Comparison of ENCODE assay signal across 17 cellular contexts in genomic region chr10:28410420-28411135, GRCh38.
DNase-seq lines count a peak whose midpoint lies in the region; ATAC-seq, FAIRE-seq and TF ChIP-seq lines count a peak whose summit lies in the region.
"Had no signal": no experiment of that assay in that cellular context is flagged by ENCODE, and none has a peak within 500 bp of the region (broad histone marks: within the 10 kb centered on the region; RNA-seq: fewer than 3 reads in every experiment).

No MANE protein-coding gene starts in this region.

- peaks cover 29% of the 10 kb centered on the region for H3K9me3 Mint-ChIP-seq in GM23338
- H3K9me3 Mint-ChIP-seq in T-cell: peaks cover 0 to 6% (median 2%) of the 10 kb centered on the region in 3 donors
- H3K9me3 Mint-ChIP-seq: activated T-cell treated with anti-CD3 and anti-CD28 coated beads, Interleukin-2, amount 50 U/mL, for 24 hours had no signal

- H2AFZ ChIP-seq in GM23338 (no peak overlapping the region), hepatocyte (no peak overlapping the region)

- no peak overlapping the region for H3K4me3 Mint-ChIP-seq in GM23338
- no peak overlapping the region for H3K4me3 Mint-ChIP-seq in T-cell
- H3K4me3 Mint-ChIP-seq: activated T-cell treated with anti-CD3 and anti-CD28 coated beads, Interleukin-2, amount 50 U/mL, for 24 hours; brain; stimulated activated naive B cell treated with anti-CD40 and anti-IgM and Interleukin-4, amounts not matched to agents 10 μg/mL and 1 μg/mL and 100 μg/mL, for 72 hours had no signal

- 0 out of 5 replicates have a peak, but pooled peaks of 1 of the 2 experiments have one; percentile 11 for TF ChIP-seq RAD21 in A549 (conservative IDR thresholded peaks at IDR 0.05 in 1 of 2, IDR thresholded peaks at IDR 0.05 in 1 of 2)

- H3K27ac Mint-ChIP-seq in GM23338 (no peak overlapping the region), T-cell (no peak overlapping the region)
- H3K27ac Mint-ChIP-seq: activated T-cell treated with anti-CD3 and anti-CD28 coated beads, Interleukin-2, amount 50 U/mL, for 24 hours; brain; stimulated activated naive B cell treated with anti-CD40 and anti-IgM and Interleukin-4, amounts not matched to agents 10 μg/mL and 1 μg/mL and 100 μg/mL, for 72 hours had no signal

- TF ChIP-seq EP300 in A549 (IDR thresholded peaks at IDR 0.05): no peak

- H3K27me3 ChIP-seq in GM23338 (ENCODE audit: insufficient read depth) (no peaks in the 10 kb centered on the region), hepatocyte (peaks cover 7% of the 10 kb centered on the region)
- H3K27me3 ChIP-seq: BLaER1 treated with 17β-estradiol and CSF1 and Interleukin-3, amounts not matched to agents 10 nM and 100 nM had no signal

- TF ChIP-seq CTCF in A549 (IDR thresholded peaks at IDR 0.05) (no peak; the same call in 2 of the 3 replicates), GM23338 (conservative IDR thresholded peaks at IDR 0.05; ENCODE audit: low read depth in 2 of 2) (peak; percentile 51 to 53), hepatocyte (IDR thresholded peaks at IDR 0.05; ENCODE audit: poor library complexity) (peak; percentile 26)

- POLR2A ChIA-PET in A549 (lab: Yijun Ruan, JAX) (no interaction called here), T-cell (lab: Charles Lee) (no interaction called here)

- no peak for TF ChIP-seq POLR2A in A549 (IDR thresholded peaks at IDR 0.05; ENCODE audit: low read length)

- H3F3A ChIP-seq in GM23338 (replicated peaks; ENCODE audit: low read depth): no peaks in the 10 kb centered on the region

- no peak overlapping the region for H3K4me3 ChIP-seq in A549
- no peak overlapping the region for H3K4me3 ChIP-seq in GM23338
- no peak overlapping the region for H3K4me3 ChIP-seq in hepatocyte
- H3K4me3 ChIP-seq: BLaER1 treated with 17β-estradiol and CSF1 and Interleukin-3, amounts not matched to agents 10 nM and 100 nM; gastrocnemius medialis had no signal

- no peaks in the 10 kb centered on the region for H3K79me2 ChIP-seq in GM23338 (replicated peaks; ENCODE audit: insufficient read depth)
- no peaks in the 10 kb centered on the region for H3K79me2 ChIP-seq in hepatocyte

- H3K9me2 ChIP-seq in GM23338 (ENCODE audit: insufficient read depth) (0 out of 2 replicates have a peak, but pooled peaks cover 3% of the 10 kb centered on the region), hepatocyte (replicated peaks; ENCODE audit: insufficient read depth) (no peaks in the 10 kb centered on the region)

- CTCF ChIA-PET in A549 (lab: Yijun Ruan, JAX): interaction anchor here (0.6 to 1.9 kb wide), 3 partner anchors 10 to 18 kb away, joined by 3 to 7 read pairs (median 4); no protein-coding TSS in a partner anchor
- CTCF ChIA-PET in T-cell (lab: Charles Lee): interaction anchor here in 1 of 2 donors (0.7 kb wide), 1 partner anchor 21 kb away, joined by 10 read pairs; no protein-coding TSS in a partner anchor

- WGBS in A549 (ENCODE audit: missing lambda C conversion rate): 2% methylated on average over 4 of the region's 4 CpGs
- WGBS in hepatocyte (ENCODE audit: low lambda C conversion rate, missing lambda C conversion rate): 40% methylated on average over 4 of the region's 4 CpGs

- no peaks in the 10 kb centered on the region for H4K20me1 ChIP-seq in GM23338 (replicated peaks; ENCODE audit: insufficient read depth)
- no peaks in the 10 kb centered on the region for H4K20me1 ChIP-seq in hepatocyte (ENCODE audit: insufficient read depth, poor library complexity, severe bottlenecking)
- H4K20me1 ChIP-seq: BLaER1 treated with 17β-estradiol and CSF1 and Interleukin-3, amounts not matched to agents 10 nM and 100 nM had no signal

- H3K4me2 ChIP-seq in A549 (peak overlapping the region; percentile 20), GM23338 (no peak overlapping the region), hepatocyte (no peak overlapping the region)

- FAIRE-seq in A549 (lab: Jason Lieb, UNC): no peak
- peak; percentile 22 for FAIRE-seq in TTC549 (lab: Jason Lieb, UNC)

- DNase-seq in A549 (ENCODE audit: low read depth in 1 of 2, low spot score in 1 of 2) (peak; percentile 10 to 65), GM23338 (ENCODE audit: low spot score) (peak; percentile 40), hepatocyte (ENCODE audit: low spot score) (no peak), DMS153 (lab: John Stamatoyannopoulos, UW) (no peak), AG20443 (ENCODE audit: low spot score) (no peak), T-cell (no peak)
- DNase-seq: activated T-cell treated with anti-CD3 and anti-CD28 coated beads, Interleukin-2, amount 50 U/mL, for 24 hours; gastrocnemius medialis; left ventricle myocardium superior; NCI-H146; nucleus accumbens; stimulated activated naive B cell treated with anti-CD40 and anti-IgM and Interleukin-4, amounts not matched to agents 10 μg/mL and 1 μg/mL and 100 μg/mL, for 72 hours; WERI-Rb-1 had no signal

- 0 out of 3 replicates have a peak, but pooled peaks cover 5% of the 10 kb centered on the region for H3K4me1 ChIP-seq in A549
- H3K4me1 ChIP-seq in GM23338 (ENCODE audit: insufficient read depth): no peaks in the 10 kb centered on the region
- no peaks in the 10 kb centered on the region for H3K4me1 ChIP-seq in hepatocyte (ENCODE audit: insufficient read depth)
- H3K4me1 ChIP-seq: gastrocnemius medialis had no signal

- H3K36me3 ChIP-seq in GM23338 (ENCODE audit: insufficient read depth) (no peaks in the 10 kb centered on the region), hepatocyte (replicated peaks; ENCODE audit: insufficient read depth, low read depth) (no peaks in the 10 kb centered on the region)
- H3K36me3 ChIP-seq: BLaER1 treated with 17β-estradiol and CSF1 and Interleukin-3, amounts not matched to agents 10 nM and 100 nM; gastrocnemius medialis; WERI-Rb-1 had no signal

- H3K36me3 Mint-ChIP-seq in GM23338 (ENCODE audit: low read depth): peaks cover 3% of the 10 kb centered on the region; the same call in 1 of the 3 replicates
- H3K36me3 Mint-ChIP-seq in T-cell: peaks cover 4% of the 10 kb centered on the region
- H3K36me3 Mint-ChIP-seq: brain had no signal

- H3K9me3 ChIP-seq in A549 (peaks cover 16% of the 10 kb centered on the region; the same call in 2 of the 3 replicates), hepatocyte (ENCODE audit: low read depth) (no peaks in the 10 kb centered on the region)
- H3K9me3 ChIP-seq: gastrocnemius medialis had no signal

- H3K4me1 Mint-ChIP-seq in GM23338 (no peaks in the 10 kb centered on the region), T-cell (peaks cover 0 to 5% (median 0%) of the 10 kb centered on the region in 3 donors)
- H3K4me1 Mint-ChIP-seq: brain had no signal

- H3K27me3 Mint-ChIP-seq in GM23338 (ENCODE audit: insufficient read depth, low read depth, poor library complexity) (no peaks in the 10 kb centered on the region), T-cell (peaks cover 21 to 27% of the 10 kb centered on the region in 2 donors)

- no peak overlapping the region for H3K27ac ChIP-seq in A549
- H3K27ac ChIP-seq in GM23338 (ENCODE audit: low read depth): no peak overlapping the region
- H3K27ac ChIP-seq in hepatocyte: no peak overlapping the region
- H3K27ac ChIP-seq: gastrocnemius medialis, WERI-Rb-1 had no signal

- ATAC-seq in A549 (peak; percentile 57 to 82; a peak in 4 of 6 replicates), GM23338 (peak; percentile 44), GM21737 (IDR thresholded peaks at IDR 0.05; ENCODE audit: unreplicated experiment) (no peak), T-cell (replicated peaks in 1 of 4) (no peak)
- ATAC-seq: gastrocnemius medialis, left ventricle myocardium superior had no signal

TF ChIP-seq in A549, 52 proteins besides CTCF, POLR2A, EP300 and RAD21:
- TF ChIP-seq MAFK (IDR thresholded peaks at IDR 0.05; ENCODE audit: partially characterized antibody) (peak; percentile 50), ZFP36 (IDR thresholded peaks at IDR 0.05; ENCODE audit: borderline replicate concordance, partially characterized antibody) (no peak)
TF ChIP-seq in A549: peak in this region for 1.

TF ChIP-seq in GM23338, 12 proteins besides CTCF, POLR2A, EP300 and RAD21 (continues in another document):
- TF ChIP-seq STAT1 (IDR thresholded peaks at IDR 0.05; ENCODE audit: unreplicated experiment) (no peak), NANOG (IDR thresholded peaks at IDR 0.05; ENCODE audit: borderline replicate concordance) (no peak), ETS1 (IDR thresholded peaks at IDR 0.05) (no peak), CREB1 (CRISPR knock-in tag; IDR thresholded peaks at IDR 0.05; ENCODE audit: low read depth) (no peak)

Comparison
In these comparisons a context has a peak if more than half of its experiments do, and no peak if none do; other contexts are left out.
1. ATAC-seq: peak in A549 (2 of 2) and GM23338 (single experiment); none in GM21737 (single experiment) and T-cell (0 of 4).
2. DNase-seq: peak in A549 (2 of 2) and GM23338 (single experiment); none in hepatocyte (single experiment), DMS153 (single experiment), AG20443 (single experiment) and T-cell (0 of 34).